In genomic region chr14:64463198-64463597, GRCh38 we compare ENCODE assay signal across 26 cellular contexts. TPM values are rescaled to one million over a fixed set of nuclear protein-coding genes. Genes with fewer than 3 reads are reported as not detected.
DNase-seq lines count a peak whose midpoint lies in the region; ATAC-seq, FAIRE-seq and TF ChIP-seq lines count a peak whose summit lies in the region.
"Had no signal": no experiment of that assay in that cellular context is flagged by ENCODE, and none has a peak within 500 bp of the region (broad histone marks: within the 10 kb centered on the region; RNA-seq: fewer than 3 reads in every experiment).

No MANE protein-coding gene starts in this region.

- 93 to 97% (median 94%) methylated on average over 2 of the region's 2 CpGs for WGBS in ovary, 3 donors

- peak overlapping the region; percentile 9 to 70 (median 52) for H3K4me3 Mint-ChIP-seq in IgD-negative memory B cell
- peak overlapping the region; percentile 69 for H3K4me3 Mint-ChIP-seq in neural crest cell
- H3K4me3 Mint-ChIP-seq in activated naive CD4-positive, alpha-beta T cell treated with anti-CD3 and anti-CD28 coated beads, Interleukin-2, amount 10 ng/mL, durations not matched to agents 7 days and 5 days, result no peak overlapping the region
- H3K4me3 Mint-ChIP-seq: central memory CD8-positive, alpha-beta T cell; stimulated activated naive CD8-positive, alpha-beta T cell treated with anti-CD3 and anti-CD28 coated beads, Interleukin-15, amount 100 ng/mL, for 72 hours; T-helper 1 cell treated with Interleukin-12 subunit alpha and Interleukin-12 subunit beta and Interleukin-4 antibody, amounts not matched to agents 30 μg/mL and 1 μg/mL, for 36 hours had no signal

- no peak for FAIRE-seq in urothelium cell line (lab: Jason Lieb, UNC)

- no peak for TF ChIP-seq POLR2A in ovary (IDR thresholded peaks at IDR 0.05)

- no peaks in the 10 kb centered on the region for H3K27me3 Mint-ChIP-seq in IgD-negative memory B cell
- peaks cover 21% of the 10 kb centered on the region for H3K27me3 Mint-ChIP-seq in neural crest cell (ENCODE audit: low read depth)
- no peaks in the 10 kb centered on the region for H3K27me3 Mint-ChIP-seq in activated naive CD4-positive, alpha-beta T cell treated with anti-CD3 and anti-CD28 coated beads, Interleukin-2, amount 10 ng/mL, durations not matched to agents 7 days and 5 days
- H3K27me3 Mint-ChIP-seq: CD8-positive, alpha-beta memory T cell; central memory CD8-positive, alpha-beta T cell; stimulated activated naive CD8-positive, alpha-beta T cell treated with anti-CD3 and anti-CD28 coated beads, Interleukin-15, amount 100 ng/mL, for 72 hours had no signal

- ATAC-seq in GM21529 (IDR thresholded peaks at IDR 0.05; ENCODE audit: unreplicated experiment), result peak; percentile 42
- ATAC-seq: activated naive CD4-positive, alpha-beta T cell treated with anti-CD3 and anti-CD28 coated beads, Interleukin-2, amount 50 U/mL, for 72 hours; stimulated activated naive CD8-positive, alpha-beta T cell treated with anti-CD3 and anti-CD28 coated beads, Interleukin-15, amount 100 ng/mL, for 72 hours had no signal

- H3K9me3 ChIP-seq in ovary, result no peaks in the 10 kb centered on the region
- H3K9me3 ChIP-seq: ascending aorta, transverse colon had no signal

- intact Hi-C loops in ovary (cut with DNase I), result no loop called here

- peaks cover 2% of the 10 kb centered on the region for H3K4me1 ChIP-seq in ovary (ENCODE audit: insufficient read depth)

- TF ChIP-seq CTCF in GM13977 (IDR thresholded peaks at IDR 0.05; ENCODE audit: extremely low read depth, insufficient read depth, missing control alignments) (no peak), neural crest cell (conservative IDR thresholded peaks at IDR 0.05) (no peak), ovary (IDR thresholded peaks at IDR 0.05) (no peak)

- DNase-seq in GM13977 (ENCODE audit: low spot score) (peak; percentile 39), neural crest cell (ENCODE audit: low read depth, low spot score) (no peak), ovary (no peak), Kasumi-1 (lab: John Stamatoyannopoulos, UW) (no peak), urothelium cell line (ENCODE audit: low spot score) (no peak)
- DNase-seq in activated naive CD4-positive, alpha-beta T cell treated with anti-CD3 and anti-CD28 coated beads, Interleukin-2, amount 10 ng/mL, durations not matched to agents 7 days and 5 days, result no peak
- DNase-seq: activated CD4-positive, alpha-beta T cell treated with anti-CD3 and anti-CD28 coated beads for 4 hours; CD8-positive, alpha-beta memory T cell; DMS79 treated with DMSO at 0.1 percent for 48 hours; foreskin fibroblast; GOT3; mesenchymal stem cell; NCI-H1930; NCI-H226; NCI-H82; PC-9; stimulated activated CD4-positive, alpha-beta T cell treated with anti-CD3 and anti-CD28 coated beads, Interleukin-4, amount 100 ng/mL, for 1 hour; stimulated activated naive CD8-positive, alpha-beta T cell treated with anti-CD3 and anti-CD28 coated beads, Interleukin-15, amount 100 ng/mL, for 72 hours; transverse colon had no signal

- in situ Hi-C loops in GM13977 (cut with MboI; ENCODE audit: low pct_unique_long_range_greater_than_20kb, low sequenced_read_pairs, unreplicated experiment), result no loop called here

- CTCF ChIA-PET in activated naive CD4-positive, alpha-beta T cell treated with anti-CD3 and anti-CD28 coated beads, Interleukin-2, amount 10 ng/mL, durations not matched to agents 7 days and 5 days (lab: Charles Lee), result interaction anchor here (0.6 to 2.3 kb wide), 3 partner anchors 33 to 120 kb away, joined by 3 to 10 read pairs (median 4); no protein-coding TSS in a partner anchor

- H3K27ac ChIP-seq in ovary, result no peak overlapping the region
- H3K27ac ChIP-seq: ascending aorta, epithelial cell of prostate, PC-9, transverse colon had no signal

- H3K9me3 Mint-ChIP-seq in IgD-negative memory B cell, result no peaks in the 10 kb centered on the region
- no peaks in the 10 kb centered on the region for H3K9me3 Mint-ChIP-seq in neural crest cell
- H3K9me3 Mint-ChIP-seq in activated naive CD4-positive, alpha-beta T cell treated with anti-CD3 and anti-CD28 coated beads, Interleukin-2, amount 10 ng/mL, durations not matched to agents 7 days and 5 days, result no peaks in the 10 kb centered on the region
- H3K9me3 Mint-ChIP-seq: activated naive CD4-positive, alpha-beta T cell treated with anti-CD3 and anti-CD28 coated beads, Interleukin-2, amount 50 U/mL, for 72 hours; CD8-positive, alpha-beta memory T cell; central memory CD8-positive, alpha-beta T cell; stimulated activated naive CD8-positive, alpha-beta T cell treated with anti-CD3 and anti-CD28 coated beads, Interleukin-15, amount 100 ng/mL, for 72 hours; T-helper 1 cell treated with Interleukin-12 subunit alpha and Interleukin-12 subunit beta and Interleukin-4 antibody, amounts not matched to agents 30 μg/mL and 1 μg/mL, for 36 hours had no signal

- no peaks in the 10 kb centered on the region for H3K27me3 ChIP-seq in ovary
- H3K27me3 ChIP-seq: ascending aorta, transverse colon had no signal

- H3K36me3 ChIP-seq in ovary, result no peaks in the 10 kb centered on the region
- H3K36me3 ChIP-seq: transverse colon had no signal

- H3K4me1 Mint-ChIP-seq in IgD-negative memory B cell (peaks cover 36 to 58% (median 55%) of the 10 kb centered on the region in 3 donors), neural crest cell (peaks cover 10% of the 10 kb centered on the region)
- peaks cover 18% of the 10 kb centered on the region for H3K4me1 Mint-ChIP-seq in activated naive CD4-positive, alpha-beta T cell treated with anti-CD3 and anti-CD28 coated beads, Interleukin-2, amount 10 ng/mL, durations not matched to agents 7 days and 5 days

- H3K4me3 ChIP-seq in ovary, result no peak overlapping the region
- H3K4me3 ChIP-seq: ascending aorta, PC-9, transverse colon had no signal

- no peak for TF ChIP-seq EP300 in ovary (IDR thresholded peaks at IDR 0.05)

- H3K27ac Mint-ChIP-seq in IgD-negative memory B cell (peak overlapping the region in 2 of 3 donors; percentile 20 to 83), neural crest cell (ENCODE audit: unreplicated experiment) (no peak overlapping the region)
- no peak overlapping the region for H3K27ac Mint-ChIP-seq in activated naive CD4-positive, alpha-beta T cell treated with anti-CD3 and anti-CD28 coated beads, Interleukin-2, amount 10 ng/mL, durations not matched to agents 7 days and 5 days
- H3K27ac Mint-ChIP-seq: T-helper 1 cell treated with Interleukin-12 subunit alpha and Interleukin-12 subunit beta and Interleukin-4 antibody, amounts not matched to agents 30 μg/mL and 1 μg/mL, for 36 hours had no signal

- H3K36me3 Mint-ChIP-seq in IgD-negative memory B cell (peaks cover 2% of the 10 kb centered on the region), neural crest cell (ENCODE audit: low read depth) (no peaks in the 10 kb centered on the region)
- peaks cover 25% of the 10 kb centered on the region for H3K36me3 Mint-ChIP-seq in activated naive CD4-positive, alpha-beta T cell treated with anti-CD3 and anti-CD28 coated beads, Interleukin-2, amount 10 ng/mL, durations not matched to agents 7 days and 5 days

RNA-seq across cellular contexts. Expression of gene AKAP5, which starts 2.1 kb away (rescaled TPM):
- 0.66 TPM for polyA plus RNA-seq in IgD-negative memory B cell
- total RNA-seq in neural crest cell, result 1.3 and 1.4 TPM in 2 replicates
- total RNA-seq in ovary, result 1 to 10 TPM in 1 of 7 donors, under 1 TPM in 6; 0.12 to 1.7 (median 0.56) TPM
- polyA plus RNA-seq in ovary, result under 1 TPM; 0.16 to 0.83 TPM

RNA-seq across cellular contexts. Expression of gene ZBTB25, which starts 40.4 kb away (rescaled TPM):
- polyA plus RNA-seq in IgD-negative memory B cell, result 19.4 TPM
- 14.1 and 14.4 TPM in 2 replicates for total RNA-seq in neural crest cell
- total RNA-seq in ovary, result 10 to 100 TPM; 10.2 to 22.6 (median 13.9) TPM
- polyA plus RNA-seq in ovary, result 10 to 100 TPM in 1 of 2 donors, 1 to 10 TPM in 1; 3.5 to 12.3 TPM

RNA-seq across cellular contexts. Expression of gene ZBTB1, which starts 41.4 kb away (rescaled TPM):
- 57.3 TPM for polyA plus RNA-seq in IgD-negative memory B cell
- 36.0 and 41.4 TPM in 2 replicates for total RNA-seq in neural crest cell
- total RNA-seq in ovary, result 10 to 100 TPM; 30.6 to 35.8 (median 34.6) TPM
- polyA plus RNA-seq in ovary, result 10 to 100 TPM; 13.0 to 28.3 TPM

Comparison
In these comparisons a context has a peak if more than half of its experiments do, and no peak if none do; other contexts are left out.
1. H3K27ac Mint-ChIP-seq: peak in IgD-negative memory B cell (2 of 3); none in neural crest cell (single experiment) and activated naive CD4-positive, alpha-beta T cell treated with anti-CD3 and anti-CD28 coated beads, Interleukin-2, amount 10 ng/mL, durations not matched to agents 7 days and 5 days (single experiment).